In genomic region chr10:26483554-26483953, GRCh38 we compare ENCODE assay signal across 18 cellular contexts. TPM values are rescaled to one million over a fixed set of nuclear protein-coding genes. Genes with fewer than 3 reads are reported as not detected.
DNase-seq lines count a peak whose midpoint lies in the region; ATAC-seq and TF ChIP-seq lines count a peak whose summit lies in the region.
"Had no signal": no experiment of that assay in that cellular context is flagged by ENCODE, and none has a peak within 500 bp of the region (broad histone marks: within the 10 kb centered on the region; RNA-seq: fewer than 3 reads in every experiment).

No MANE protein-coding gene starts in this region.

- no peaks in the 10 kb centered on the region for H3K9me3 Mint-ChIP-seq in T-helper 1 cell treated with Interleukin-12 subunit alpha and Interleukin-12 subunit beta and Interleukin-4 antibody, amounts not matched to agents 30 μg/mL and 1 μg/mL, for 36 hours
- no peaks in the 10 kb centered on the region for H3K9me3 Mint-ChIP-seq in activated T-helper 17 cell treated with anti-CD3 and anti-CD28 coated beads, Interleukin-2, amount 50 U/mL, for 72 hours
- no peaks in the 10 kb centered on the region for H3K9me3 Mint-ChIP-seq in natural killer cell treated with Interleukin-12 subunit alpha and Interleukin-12 subunit beta and Interleukin-15 and Interleukin-18, amount 100 ng/mL, for 72 hours
- H3K9me3 Mint-ChIP-seq: endodermal cell had no signal

- H3K4me1 Mint-ChIP-seq in T-helper 1 cell treated with Interleukin-12 subunit alpha and Interleukin-12 subunit beta and Interleukin-4 antibody, amounts not matched to agents 30 μg/mL and 1 μg/mL, for 36 hours (ENCODE audit: low read depth), result peaks cover 57% of the 10 kb centered on the region
- H3K4me1 Mint-ChIP-seq in activated T-helper 17 cell treated with anti-CD3 and anti-CD28 coated beads, Interleukin-2, amount 50 U/mL, for 72 hours, result peaks cover 55% of the 10 kb centered on the region
- H3K4me1 Mint-ChIP-seq in natural killer cell treated with Interleukin-12 subunit alpha and Interleukin-12 subunit beta and Interleukin-15 and Interleukin-18, amount 100 ng/mL, for 72 hours (ENCODE audit: low read depth in 2 of 2), result peaks cover 58 to 68% of the 10 kb centered on the region in 2 donors
- H3K4me1 Mint-ChIP-seq: endodermal cell had no signal

- H3K27me3 ChIP-seq in HL-60 (ENCODE audit: insufficient read depth, poor library complexity, severe bottlenecking), result no peaks in the 10 kb centered on the region
- H3K27me3 ChIP-seq: upper lobe of left lung had no signal

- TF ChIP-seq CTCF in HL-60 (IDR thresholded peaks at IDR 0.05; ENCODE audit: insufficient read depth, low read length), result no peak

- H3K27ac ChIP-seq in HL-60 (replicated peaks), result peak overlapping the region; percentile 77
- H3K27ac ChIP-seq: lower lobe of right lung had no signal

- ATAC-seq in activated T-helper 17 cell treated with anti-CD3 and anti-CD28 coated beads, Interleukin-2, amount 50 U/mL, for 72 hours (replicated peaks), result no peak
- ATAC-seq in natural killer cell treated with Interleukin-12 subunit alpha and Interleukin-12 subunit beta and Interleukin-15 and Interleukin-18, amount 100 ng/mL, for 72 hours, result no peak
- ATAC-seq in GM21737 (IDR thresholded peaks at IDR 0.05; ENCODE audit: unreplicated experiment), result no peak
- ATAC-seq: lower lobe of right lung had no signal

- no peaks in the 10 kb centered on the region for H3K27me3 Mint-ChIP-seq in T-helper 1 cell treated with Interleukin-12 subunit alpha and Interleukin-12 subunit beta and Interleukin-4 antibody, amounts not matched to agents 30 μg/mL and 1 μg/mL, for 36 hours (ENCODE audit: low read depth)
- H3K27me3 Mint-ChIP-seq in activated T-helper 17 cell treated with anti-CD3 and anti-CD28 coated beads, Interleukin-2, amount 50 U/mL, for 72 hours, result no peaks in the 10 kb centered on the region
- H3K27me3 Mint-ChIP-seq in natural killer cell treated with Interleukin-12 subunit alpha and Interleukin-12 subunit beta and Interleukin-15 and Interleukin-18, amount 100 ng/mL, for 72 hours, result no peaks in the 10 kb centered on the region

- H3K27ac Mint-ChIP-seq in T-helper 1 cell treated with Interleukin-12 subunit alpha and Interleukin-12 subunit beta and Interleukin-4 antibody, amounts not matched to agents 30 μg/mL and 1 μg/mL, for 36 hours, result peak overlapping the region; percentile 18
- H3K27ac Mint-ChIP-seq in activated T-helper 17 cell treated with anti-CD3 and anti-CD28 coated beads, Interleukin-2, amount 50 U/mL, for 72 hours, result peak overlapping the region; percentile 96
- peak overlapping the region; percentile 82 to 97 for H3K27ac Mint-ChIP-seq in natural killer cell treated with Interleukin-12 subunit alpha and Interleukin-12 subunit beta and Interleukin-15 and Interleukin-18, amount 100 ng/mL, for 72 hours
- H3K27ac Mint-ChIP-seq: endodermal cell had no signal

- peak overlapping the region; percentile 30 for H3K4me3 Mint-ChIP-seq in T-helper 1 cell treated with Interleukin-12 subunit alpha and Interleukin-12 subunit beta and Interleukin-4 antibody, amounts not matched to agents 30 μg/mL and 1 μg/mL, for 36 hours
- peak overlapping the region; percentile 94 for H3K4me3 Mint-ChIP-seq in activated T-helper 17 cell treated with anti-CD3 and anti-CD28 coated beads, Interleukin-2, amount 50 U/mL, for 72 hours
- H3K4me3 Mint-ChIP-seq in natural killer cell treated with Interleukin-12 subunit alpha and Interleukin-12 subunit beta and Interleukin-15 and Interleukin-18, amount 100 ng/mL, for 72 hours, result peak overlapping the region; percentile 55
- H3K4me3 Mint-ChIP-seq: endodermal cell had no signal

- DNase-seq in T-helper 1 cell (no peak), HL-60 (ENCODE audit: low read depth in 1 of 2, low spot score in 1 of 2) (no peak), NK-92 (lab: John Stamatoyannopoulos, UW; ENCODE audit: unreplicated experiment) (no peak), LoVo (ENCODE audit: low spot score) (no peak)
- DNase-seq in natural killer cell treated with Interleukin-12 subunit alpha and Interleukin-12 subunit beta and Interleukin-15 and Interleukin-18, amount 100 ng/mL, for 72 hours (ENCODE audit: low spot score), result no peak
- DNase-seq: 8988T; activated CD4-positive, alpha-beta T cell treated with anti-CD3 and anti-CD28 coated beads for 1 hour; caudate nucleus; COR-L47; endodermal cell; IMR-90; lower lobe of right lung; NCI-H1436; stimulated activated CD4-positive, alpha-beta T cell treated with anti-CD3 and anti-CD28 coated beads, Interleukin-4, amount 100 ng/mL, for 24 hours; upper lobe of left lung had no signal

- peaks cover 17% of the 10 kb centered on the region for H3K36me3 Mint-ChIP-seq in T-helper 1 cell treated with Interleukin-12 subunit alpha and Interleukin-12 subunit beta and Interleukin-4 antibody, amounts not matched to agents 30 μg/mL and 1 μg/mL, for 36 hours (ENCODE audit: low read depth)
- H3K36me3 Mint-ChIP-seq in activated T-helper 17 cell treated with anti-CD3 and anti-CD28 coated beads, Interleukin-2, amount 50 U/mL, for 72 hours (ENCODE audit: low read depth), result peaks cover 36% of the 10 kb centered on the region
- no peaks in the 10 kb centered on the region for H3K36me3 Mint-ChIP-seq in natural killer cell treated with Interleukin-12 subunit alpha and Interleukin-12 subunit beta and Interleukin-15 and Interleukin-18, amount 100 ng/mL, for 72 hours

- no peak overlapping the region for H3K4me3 ChIP-seq in HL-60 (replicated peaks; ENCODE audit: insufficient read depth, low read length)
- H3K4me3 ChIP-seq: lower lobe of right lung, upper lobe of left lung had no signal

RNA-seq across cellular contexts. Expression of gene APBB1IP, which starts 45.4 kb away (rescaled TPM):
- 10 to 100 TPM; 46.5 to 50.4 TPM for total RNA-seq in activated T-helper 17 cell treated with anti-CD3 and anti-CD28 coated beads, Interleukin-2, amount 50 U/mL, for 72 hours
- 10 to 100 TPM; 42.2 to 58.0 TPM for total RNA-seq in natural killer cell treated with Interleukin-12 subunit alpha and Interleukin-12 subunit beta and Interleukin-15 and Interleukin-18, amount 100 ng/mL, for 72 hours
- total RNA-seq: IMR-90 had no signal

Comparison
In these comparisons a context has a peak if more than half of its experiments do, and no peak if none do; other contexts are left out.
1. H3K27ac Mint-ChIP-seq: peak in every context shown above with its lines; median percentile 96 in activated T-helper 17 cell treated with anti-CD3 and anti-CD28 coated beads, Interleukin-2, amount 50 U/mL, for 72 hours; 90 in natural killer cell treated with Interleukin-12 subunit alpha and Interleukin-12 subunit beta and Interleukin-15 and Interleukin-18, amount 100 ng/mL, for 72 hours; 18 in T-helper 1 cell treated with Interleukin-12 subunit alpha and Interleukin-12 subunit beta and Interleukin-4 antibody, amounts not matched to agents 30 μg/mL and 1 μg/mL, for 36 hours.
2. H3K4me3 Mint-ChIP-seq: peak in every context shown above with its lines; median percentile 94 in activated T-helper 17 cell treated with anti-CD3 and anti-CD28 coated beads, Interleukin-2, amount 50 U/mL, for 72 hours; 55 in natural killer cell treated with Interleukin-12 subunit alpha and Interleukin-12 subunit beta and Interleukin-15 and Interleukin-18, amount 100 ng/mL, for 72 hours; 30 in T-helper 1 cell treated with Interleukin-12 subunit alpha and Interleukin-12 subunit beta and Interleukin-4 antibody, amounts not matched to agents 30 μg/mL and 1 μg/mL, for 36 hours.